Comparison of ENCODE assay signal across 17 cellular contexts in the genomic region with DNA sequence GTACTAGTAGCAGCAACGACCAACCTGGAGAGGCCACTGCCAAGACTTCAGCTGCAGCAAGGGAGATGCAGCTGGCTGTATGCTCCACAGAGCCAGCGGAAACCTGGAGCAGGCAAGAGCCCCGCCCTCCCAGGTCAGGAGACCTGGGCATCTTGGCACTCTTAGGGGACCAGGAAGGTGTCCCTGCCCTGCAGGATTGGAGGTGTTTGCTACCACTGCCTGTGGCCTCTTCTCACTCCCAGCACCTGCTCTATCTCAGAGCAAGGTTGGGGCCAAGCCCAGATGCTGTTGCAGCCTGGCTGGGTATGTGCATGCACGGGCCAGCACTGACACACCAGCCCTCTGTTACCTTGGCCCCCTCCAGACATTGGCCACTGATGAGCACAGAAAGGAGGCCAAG.
DNase-seq lines count a peak whose midpoint lies in the region; ATAC-seq and TF ChIP-seq lines count a peak whose summit lies in the region.
"Had no signal": no experiment of that assay in that cellular context is flagged by ENCODE, and none has a peak within 500 bp of the region (broad histone marks: within the 10 kb centered on the region; RNA-seq: fewer than 3 reads in every experiment).

No MANE protein-coding gene starts in this region.

- no peak overlapping the region for H3K27ac Mint-ChIP-seq in stimulated activated memory B cell treated with anti-CD40 and anti-IgM and Interleukin-4, amounts not matched to agents 10 μg/mL and 1 μg/mL and 100 μg/mL, for 72 hours

- no peaks in the 10 kb centered on the region for H3K9me2 ChIP-seq in Karpas-422 (replicated peaks; ENCODE audit: insufficient read depth, low read length)
- no peaks in the 10 kb centered on the region for H3K9me2 ChIP-seq in hepatocyte (replicated peaks; ENCODE audit: insufficient read depth)

- no peaks in the 10 kb centered on the region for H3K36me3 Mint-ChIP-seq in stimulated activated memory B cell treated with anti-CD40 and anti-IgM and Interleukin-4, amounts not matched to agents 10 μg/mL and 1 μg/mL and 100 μg/mL, for 72 hours

- peak; percentile 12 for ATAC-seq in stimulated activated memory B cell treated with anti-CD40 and anti-IgM and Interleukin-4, amounts not matched to agents 10 μg/mL and 1 μg/mL and 100 μg/mL, for 72 hours
- ATAC-seq: A549 had no signal

- H3K4me3 ChIP-seq in Karpas-422 (ENCODE audit: low read length) = no peak overlapping the region
- no peak overlapping the region for H3K4me3 ChIP-seq in hepatocyte
- H3K4me3 ChIP-seq in mucosa of stomach (ENCODE audit: low read length) = peak overlapping the region; percentile 32
- H3K4me3 ChIP-seq: A549, MG63 had no signal

- H3K4me2 ChIP-seq in Karpas-422 (ENCODE audit: low read depth, low read length, poor library complexity, severe bottlenecking) = no peak overlapping the region
- H3K4me2 ChIP-seq in hepatocyte = peak overlapping the region; percentile 67
- H3K4me2 ChIP-seq: A549, KMS-11 had no signal

- H3K27me3 ChIP-seq in Karpas-422 (ENCODE audit: low read length) (no peaks in the 10 kb centered on the region), hepatocyte (no peaks in the 10 kb centered on the region), mucosa of stomach (ENCODE audit: control insufficient read depth, insufficient read depth, low read length) (no peaks in the 10 kb centered on the region)
- H3K27me3 ChIP-seq: MG63 had no signal

- H3K4me3 Mint-ChIP-seq in stimulated activated memory B cell treated with anti-CD40 and anti-IgM and Interleukin-4, amounts not matched to agents 10 μg/mL and 1 μg/mL and 100 μg/mL, for 72 hours = no peak overlapping the region

- no peak overlapping the region for H3K27ac ChIP-seq in Karpas-422 (ENCODE audit: low read length)
- H3K27ac ChIP-seq in hepatocyte = peak overlapping the region; percentile 76
- H3K27ac ChIP-seq: A549, KMS-11, RWPE1 had no signal

- DNase-seq in Karpas-422 = no peak
- DNase-seq in hepatocyte (ENCODE audit: low spot score) = peak; percentile 28
- DNase-seq in islet precursor cell = no peak
- no peak for DNase-seq in G401 (ENCODE audit: low spot score)
- no peak for DNase-seq in DMS79 treated with DMSO at 0.1 percent for 48 hours (lab: John Stamatoyannopoulos, UW)
- DNase-seq: Calu3, MG63, NCI-H1092 treated with DMSO at 0.1 percent for 48 hours, NCI-H1694, NCI-H2107, NCI-H226, NCI-H526 treated with DMSO at 0.1 percent for 48 hours had no signal

- no peaks in the 10 kb centered on the region for H3K79me2 ChIP-seq in Karpas-422 (ENCODE audit: low read length)
- no peaks in the 10 kb centered on the region for H3K79me2 ChIP-seq in hepatocyte

- H3K9ac ChIP-seq in Karpas-422 (ENCODE audit: low read length) = no peak overlapping the region
- H3K9ac ChIP-seq in mucosa of stomach (ENCODE audit: low read length) = no peak overlapping the region
- H3K9ac ChIP-seq: KMS-11 had no signal

- H3K9me3 Mint-ChIP-seq in stimulated activated memory B cell treated with anti-CD40 and anti-IgM and Interleukin-4, amounts not matched to agents 10 μg/mL and 1 μg/mL and 100 μg/mL, for 72 hours = peaks cover 3% of the 10 kb centered on the region

- H3K36me3 ChIP-seq in Karpas-422 (ENCODE audit: insufficient read depth, low read length) (no peaks in the 10 kb centered on the region; the same call in 1 of the 2 replicates), hepatocyte (replicated peaks; ENCODE audit: insufficient read depth, low read depth) (no peaks in the 10 kb centered on the region), mucosa of stomach (ENCODE audit: control insufficient read depth, insufficient read depth, low read length) (no peaks in the 10 kb centered on the region)
- H3K36me3 ChIP-seq: MG63 had no signal

- no peaks in the 10 kb centered on the region for H3K4me1 Mint-ChIP-seq in stimulated activated memory B cell treated with anti-CD40 and anti-IgM and Interleukin-4, amounts not matched to agents 10 μg/mL and 1 μg/mL and 100 μg/mL, for 72 hours

- no peaks in the 10 kb centered on the region for H3K27me3 Mint-ChIP-seq in stimulated activated memory B cell treated with anti-CD40 and anti-IgM and Interleukin-4, amounts not matched to agents 10 μg/mL and 1 μg/mL and 100 μg/mL, for 72 hours

- in situ Hi-C loops in G401 (cut with HindIII; ENCODE audit: low sequenced_read_pairs) = no loop called here

- peaks cover 7% of the 10 kb centered on the region; the same call in 1 of the 2 replicates for H3K9me3 ChIP-seq in Karpas-422 (ENCODE audit: low read length)
- no peaks in the 10 kb centered on the region for H3K9me3 ChIP-seq in hepatocyte (ENCODE audit: low read depth)
- peaks cover 4% of the 10 kb centered on the region for H3K9me3 ChIP-seq in mucosa of stomach (ENCODE audit: control insufficient read depth, low read length)
- H3K9me3 ChIP-seq: MG63 had no signal

- no peak for TF ChIP-seq CTCF in hepatocyte (IDR thresholded peaks at IDR 0.05; ENCODE audit: poor library complexity)

- H3K4me1 ChIP-seq in Karpas-422 (ENCODE audit: low read length) = peaks cover 4% of the 10 kb centered on the region; the same call in 1 of the 2 replicates
- H3K4me1 ChIP-seq in hepatocyte (ENCODE audit: insufficient read depth) = peaks cover 13% of the 10 kb centered on the region
- peaks cover 16% of the 10 kb centered on the region for H3K4me1 ChIP-seq in mucosa of stomach (ENCODE audit: control insufficient read depth, insufficient read depth, low read length)
- H3K4me1 ChIP-seq: A549 had no signal

- WGBS in hepatocyte (ENCODE audit: low lambda C conversion rate, missing lambda C conversion rate) = 80% methylated on average over 4 of the region's 4 CpGs

- H4K20me1 ChIP-seq in Karpas-422 (ENCODE audit: insufficient read depth, low read depth, low read length) (no peaks in the 10 kb centered on the region), hepatocyte (ENCODE audit: insufficient read depth, poor library complexity, severe bottlenecking) (no peaks in the 10 kb centered on the region)

- 0 out of 2 replicates have a peak overlapping the region, but pooled peaks have one; percentile 58 for H2AFZ ChIP-seq in Karpas-422 (ENCODE audit: low read length)
- H2AFZ ChIP-seq in hepatocyte = no peak overlapping the region
